30 cellular contexts compared by ENCODE assay signal in genomic region chr4:4803904-4804296, GRCh38. TPM values are rescaled to one million over a fixed set of nuclear protein-coding genes. Genes with fewer than 3 reads are reported as not detected.
"Had no signal": no experiment of that assay in that cellular context is flagged by ENCODE, and none has a peak within 500 bp of the region (broad histone marks: within the 10 kb centered on the region; RNA-seq: fewer than 3 reads in every experiment).

No MANE protein-coding gene starts in this region.

- H3K27ac ChIP-seq: neural progenitor cell, ovary, parathyroid adenoma, psoas muscle, skin epidermis, spleen, suprapubic skin, testis, tibial artery, transverse colon, upper lobe of right lung, uterus had no signal

- H3K36me3 ChIP-seq: neural progenitor cell, ovary, spleen, suprapubic skin, tibial artery, transverse colon, upper lobe of right lung, uterus had no signal

- H3K27me3 ChIP-seq: ovary, spleen, suprapubic skin, testis, tibial artery, transverse colon, upper lobe of right lung, uterus had no signal

- H3K27me3 Mint-ChIP-seq: progenitor cell of endocrine pancreas, type B pancreatic cell had no signal

- H3K36me3 Mint-ChIP-seq: natural killer cell; stimulated activated memory B cell treated with anti-CD40 and anti-IgM and Interleukin-4, amounts not matched to agents 10 μg/mL and 1 μg/mL and 100 μg/mL, for 72 hours; type B pancreatic cell had no signal

- H3K9me3 ChIP-seq: ovary, psoas muscle, suprapubic skin, testis, transverse colon, upper lobe of right lung, uterus had no signal

- DNase-seq: natural killer cell; occipital lobe; ovary; posterior cingulate gyrus; psoas muscle; right cardiac atrium; spleen; stimulated activated CD4-positive, alpha-beta T cell treated with anti-CD3 and anti-CD28 coated beads, Interleukin-12 subunit alpha, Interleukin-12 subunit beta, amount 100 ng/mL, for 4 hours; stimulated activated CD4-positive, alpha-beta T cell treated with anti-CD3 and anti-CD28 coated beads, Interleukin-1b, Interleukin-23, amount 100 ng/mL, for 48 hours; stimulated activated CD4-positive, alpha-beta T cell treated with anti-CD3 and anti-CD28 coated beads, Interleukin-4, amount 100 ng/mL, for 1 hour; stimulated activated CD4-positive, alpha-beta T cell treated with anti-CD3 and anti-CD28 coated beads, Interleukin-4, amount 100 ng/mL, for 4 hours; stimulated activated CD8-positive, alpha-beta memory T cell treated with anti-CD3 and anti-CD28 coated beads, Interleukin-4, amount 100 ng/mL, for 48 hours; stimulated activated naive CD4-positive, alpha-beta T cell; stimulated activated naive CD8-positive, alpha-beta T cell treated with anti-CD3 and anti-CD28 coated beads, Interleukin-15, amount 100 ng/mL, for 72 hours; stimulated activated naive CD8-positive, alpha-beta T cell treated with anti-CD3 and anti-CD28 coated beads, Interleukin-15, Interleukin-2, amounts not matched to agents 100 U/mL and 50 U/mL, for 24 hours; testis; tibial artery; transverse colon; upper lobe of right lung; uterus had no signal

- H3K4me3 Mint-ChIP-seq: natural killer cell; nephron; neural progenitor cell; stimulated activated memory B cell treated with anti-CD40 and anti-IgM and Interleukin-4, amounts not matched to agents 10 μg/mL and 1 μg/mL and 100 μg/mL, for 72 hours; stimulated activated naive CD8-positive, alpha-beta T cell treated with anti-CD3 and anti-CD28 coated beads, Interleukin-15, amount 100 ng/mL, for 72 hours; type B pancreatic cell had no signal

- H3K9me3 Mint-ChIP-seq: natural killer cell; stimulated activated memory B cell treated with anti-CD40 and anti-IgM and Interleukin-4, amounts not matched to agents 10 μg/mL and 1 μg/mL and 100 μg/mL, for 72 hours; type B pancreatic cell had no signal

- H3K4me1 Mint-ChIP-seq: natural killer cell; stimulated activated memory B cell treated with anti-CD40 and anti-IgM and Interleukin-4, amounts not matched to agents 10 μg/mL and 1 μg/mL and 100 μg/mL, for 72 hours; stimulated activated naive CD8-positive, alpha-beta T cell treated with anti-CD3 and anti-CD28 coated beads, Interleukin-15, amount 100 ng/mL, for 72 hours had no signal

- H3K4me1 ChIP-seq: neural progenitor cell, parathyroid adenoma, psoas muscle, spleen, suprapubic skin, testis, tibial artery, transverse colon, upper lobe of right lung, uterus had no signal

- H3K79me2 ChIP-seq: parathyroid adenoma had no signal

- H3K4me3 ChIP-seq: neural progenitor cell, ovary, psoas muscle, skin epidermis, smooth muscle cell, spleen, suprapubic skin, testis, tibial artery, transverse colon, upper lobe of right lung, uterus had no signal

- H3K4me2 ChIP-seq: neural progenitor cell, smooth muscle cell had no signal

- ATAC-seq: psoas muscle; right cardiac atrium; sciatic nerve; stimulated activated memory B cell treated with anti-CD40 and anti-IgM and Interleukin-4, amounts not matched to agents 10 μg/mL and 1 μg/mL and 100 μg/mL, for 72 hours; stimulated activated naive CD8-positive, alpha-beta T cell treated with anti-CD3 and anti-CD28 coated beads, Interleukin-15, amount 100 ng/mL, for 72 hours; stimulated activated naive CD8-positive, alpha-beta T cell treated with anti-CD3 and anti-CD28 coated beads, Interleukin-15, Interleukin-2, amounts not matched to agents 100 U/mL and 50 U/mL, for 24 hours; upper lobe of right lung had no signal

- H3K9ac ChIP-seq: neural progenitor cell, parathyroid adenoma had no signal

- H3K27ac Mint-ChIP-seq: natural killer cell; nephron; neural progenitor cell; progenitor cell of endocrine pancreas; stimulated activated memory B cell treated with anti-CD40 and anti-IgM and Interleukin-4, amounts not matched to agents 10 μg/mL and 1 μg/mL and 100 μg/mL, for 72 hours; stimulated activated naive CD8-positive, alpha-beta T cell treated with anti-CD3 and anti-CD28 coated beads, Interleukin-15, amount 100 ng/mL, for 72 hours; type B pancreatic cell had no signal

- H2AFZ ChIP-seq: neural progenitor cell, parathyroid adenoma had no signal

RNA-seq across cellular contexts. Expression of gene MSX1, which starts 55.6 kb away (rescaled TPM):
- total RNA-seq: natural killer cell had no signal
